8 cellular contexts compared by ENCODE assay signal in the genomic region with DNA sequence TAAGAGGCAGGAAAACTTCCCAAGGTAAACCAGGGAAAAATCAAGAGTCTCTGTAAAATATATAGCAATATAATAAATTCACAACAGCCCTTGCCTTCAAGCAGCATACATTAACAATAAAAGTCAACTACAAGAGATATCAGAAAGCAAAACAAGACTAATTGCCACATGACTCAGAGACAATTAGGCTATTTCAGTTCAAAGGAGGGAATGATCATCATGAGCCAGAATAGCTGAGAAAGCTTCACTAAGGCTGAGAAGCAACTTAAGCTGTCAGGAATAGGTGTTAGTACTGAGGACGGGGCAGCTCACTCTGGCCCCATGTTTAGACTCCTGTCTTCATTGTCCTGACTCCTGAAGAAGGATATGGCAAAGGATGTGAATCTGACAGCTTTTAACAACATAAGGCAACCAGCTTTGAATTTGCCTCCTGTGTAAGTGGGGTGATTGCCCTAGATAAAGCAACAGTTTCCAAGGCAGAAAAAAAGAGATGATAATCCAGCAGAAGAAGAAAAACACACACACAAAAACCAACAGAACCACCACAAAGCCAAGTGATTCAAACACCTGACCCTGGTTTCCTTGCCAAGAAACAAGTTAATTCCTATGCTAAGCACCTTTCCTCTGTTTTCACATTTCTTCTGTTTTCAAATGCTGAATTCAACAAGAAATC.
DNase-seq lines count a peak whose midpoint lies in the region; ATAC-seq and TF ChIP-seq lines count a peak whose summit lies in the region.

No MANE protein-coding gene starts in this region.

- intact Hi-C loops in activated CD4-positive, alpha-beta memory T cell treated with anti-CD3 and anti-CD28 coated beads for 36 hours (cut with micrococcal nuclease): no loop called here
- intact Hi-C loops in activated CD8-positive, alpha-beta T cell treated with anti-CD3 and anti-CD28 coated beads for 36 hours (cut with micrococcal nuclease): no loop called here

- H3K9me3 Mint-ChIP-seq in activated CD4-positive, alpha-beta memory T cell treated with anti-CD3 and anti-CD28 coated beads for 36 hours: no peaks in the 10 kb centered on the region
- no peaks in the 10 kb centered on the region for H3K9me3 Mint-ChIP-seq in activated CD4-positive, alpha-beta memory T cell treated with anti-CD3 and anti-CD28 coated beads, Interleukin-2, amount 10 ng/mL, durations not matched to agents 7 days and 5 days
- no peaks in the 10 kb centered on the region for H3K9me3 Mint-ChIP-seq in activated CD8-positive, alpha-beta T cell treated with anti-CD3 and anti-CD28 coated beads for 36 hours
- no peaks in the 10 kb centered on the region for H3K9me3 Mint-ChIP-seq in stimulated activated effector memory CD8-positive, alpha-beta T cell treated with anti-CD3 and anti-CD28 coated beads, Interleukin-12 subunit alpha, Interleukin-12 subunit beta, amount 100 ng/mL, for 72 hours

- no peak overlapping the region for H3K4me3 Mint-ChIP-seq in activated CD4-positive, alpha-beta memory T cell treated with anti-CD3 and anti-CD28 coated beads for 36 hours
- no peak overlapping the region for H3K4me3 Mint-ChIP-seq in activated CD4-positive, alpha-beta memory T cell treated with anti-CD3 and anti-CD28 coated beads, Interleukin-2, amount 10 ng/mL, durations not matched to agents 7 days and 5 days
- no peak overlapping the region for H3K4me3 Mint-ChIP-seq in activated CD8-positive, alpha-beta T cell treated with anti-CD3 and anti-CD28 coated beads for 36 hours
- H3K4me3 Mint-ChIP-seq in stimulated activated effector memory CD8-positive, alpha-beta T cell treated with anti-CD3 and anti-CD28 coated beads, Interleukin-12 subunit alpha, Interleukin-12 subunit beta, amount 100 ng/mL, for 72 hours: no peak overlapping the region

- CTCF ChIA-PET in activated CD4-positive, alpha-beta memory T cell treated with anti-CD3 and anti-CD28 coated beads for 36 hours (lab: Charles Lee): no interaction called here
- CTCF ChIA-PET in activated CD4-positive, alpha-beta memory T cell treated with anti-CD3 and anti-CD28 coated beads, Interleukin-2, amount 10 ng/mL, durations not matched to agents 7 days and 5 days (lab: Charles Lee): no interaction called here
- CTCF ChIA-PET in activated CD8-positive, alpha-beta T cell treated with anti-CD3 and anti-CD28 coated beads for 36 hours (lab: Charles Lee): interaction anchor here (1.2 kb wide), 1 partner anchor 69 kb away, joined by 4 read pairs; no protein-coding TSS in a partner anchor

- H3K27me3 Mint-ChIP-seq in activated CD4-positive, alpha-beta memory T cell treated with anti-CD3 and anti-CD28 coated beads for 36 hours: no peaks in the 10 kb centered on the region
- no peaks in the 10 kb centered on the region for H3K27me3 Mint-ChIP-seq in activated CD4-positive, alpha-beta memory T cell treated with anti-CD3 and anti-CD28 coated beads, Interleukin-2, amount 10 ng/mL, durations not matched to agents 7 days and 5 days
- H3K27me3 Mint-ChIP-seq in activated CD8-positive, alpha-beta T cell treated with anti-CD3 and anti-CD28 coated beads for 36 hours: no peaks in the 10 kb centered on the region

- H3K27ac Mint-ChIP-seq in activated CD4-positive, alpha-beta memory T cell treated with anti-CD3 and anti-CD28 coated beads for 36 hours: peak overlapping the region; percentile 52
- no peak overlapping the region for H3K27ac Mint-ChIP-seq in activated CD4-positive, alpha-beta memory T cell treated with anti-CD3 and anti-CD28 coated beads, Interleukin-2, amount 10 ng/mL, durations not matched to agents 7 days and 5 days
- peak overlapping the region; percentile 56 for H3K27ac Mint-ChIP-seq in activated CD8-positive, alpha-beta T cell treated with anti-CD3 and anti-CD28 coated beads for 36 hours
- peak overlapping the region; percentile 51 for H3K27ac Mint-ChIP-seq in stimulated activated effector memory CD8-positive, alpha-beta T cell treated with anti-CD3 and anti-CD28 coated beads, Interleukin-12 subunit alpha, Interleukin-12 subunit beta, amount 100 ng/mL, for 72 hours

- POLR2A ChIA-PET in activated CD4-positive, alpha-beta memory T cell treated with anti-CD3 and anti-CD28 coated beads for 36 hours (lab: Charles Lee): interaction anchor here (0.5 to 1.1 kb wide), 2 partner anchors 9 to 11 kb away, joined by 4 to 5 read pairs; no protein-coding TSS in a partner anchor
- POLR2A ChIA-PET in activated CD4-positive, alpha-beta memory T cell treated with anti-CD3 and anti-CD28 coated beads, Interleukin-2, amount 10 ng/mL, durations not matched to agents 7 days and 5 days (lab: Charles Lee): no interaction called here
- POLR2A ChIA-PET in activated CD8-positive, alpha-beta T cell treated with anti-CD3 and anti-CD28 coated beads for 36 hours (lab: Charles Lee): interaction anchor here (1.4 kb wide), 1 partner anchor 57 kb away, joined by 4 read pairs; no protein-coding TSS in a partner anchor

- H3K36me3 Mint-ChIP-seq in activated CD4-positive, alpha-beta memory T cell treated with anti-CD3 and anti-CD28 coated beads for 36 hours: no peaks in the 10 kb centered on the region
- H3K36me3 Mint-ChIP-seq in activated CD4-positive, alpha-beta memory T cell treated with anti-CD3 and anti-CD28 coated beads, Interleukin-2, amount 10 ng/mL, durations not matched to agents 7 days and 5 days (ENCODE audit: low read depth): peaks cover 3% of the 10 kb centered on the region
- no peaks in the 10 kb centered on the region for H3K36me3 Mint-ChIP-seq in activated CD8-positive, alpha-beta T cell treated with anti-CD3 and anti-CD28 coated beads for 36 hours (ENCODE audit: low read depth)
- peaks cover 8% of the 10 kb centered on the region for H3K36me3 Mint-ChIP-seq in stimulated activated effector memory CD8-positive, alpha-beta T cell treated with anti-CD3 and anti-CD28 coated beads, Interleukin-12 subunit alpha, Interleukin-12 subunit beta, amount 100 ng/mL, for 72 hours

- DNase-seq in activated CD4-positive, alpha-beta memory T cell treated with anti-CD3 and anti-CD28 coated beads for 36 hours: no peak
- no peak for DNase-seq in activated CD4-positive, alpha-beta memory T cell treated with anti-CD3 and anti-CD28 coated beads, Interleukin-2, amount 10 ng/mL, durations not matched to agents 7 days and 5 days
- no peak for DNase-seq in activated CD8-positive, alpha-beta T cell treated with anti-CD3 and anti-CD28 coated beads for 36 hours
- peak; percentile 77 for DNase-seq in globus pallidus (ENCODE audit: low spot score)
- DNase-seq in stimulated activated effector memory CD8-positive, alpha-beta T cell treated with anti-CD3 and anti-CD28 coated beads, Interleukin-12 subunit alpha, Interleukin-12 subunit beta, amount 100 ng/mL, for 72 hours (ENCODE audit: low spot score in 2 of 2): no peak
- DNase-seq in AG08395 (ENCODE audit: low spot score): no peak
- DNase-seq in NCI-H524 (lab: John Stamatoyannopoulos, UW): no peak

- H3K4me1 Mint-ChIP-seq in activated CD4-positive, alpha-beta memory T cell treated with anti-CD3 and anti-CD28 coated beads for 36 hours (ENCODE audit: low read depth): peaks cover 59% of the 10 kb centered on the region
- peaks cover 23% of the 10 kb centered on the region for H3K4me1 Mint-ChIP-seq in activated CD4-positive, alpha-beta memory T cell treated with anti-CD3 and anti-CD28 coated beads, Interleukin-2, amount 10 ng/mL, durations not matched to agents 7 days and 5 days
- H3K4me1 Mint-ChIP-seq in activated CD8-positive, alpha-beta T cell treated with anti-CD3 and anti-CD28 coated beads for 36 hours (ENCODE audit: low read depth): peaks cover 61% of the 10 kb centered on the region
- peaks cover 72% of the 10 kb centered on the region for H3K4me1 Mint-ChIP-seq in stimulated activated effector memory CD8-positive, alpha-beta T cell treated with anti-CD3 and anti-CD28 coated beads, Interleukin-12 subunit alpha, Interleukin-12 subunit beta, amount 100 ng/mL, for 72 hours

- peak; percentile 29 for ATAC-seq in activated CD8-positive, alpha-beta T cell treated with anti-CD3 and anti-CD28 coated beads for 36 hours
- no peak for ATAC-seq in stimulated activated effector memory CD8-positive, alpha-beta T cell treated with anti-CD3 and anti-CD28 coated beads, Interleukin-12 subunit alpha, Interleukin-12 subunit beta, amount 100 ng/mL, for 72 hours
- no peak for ATAC-seq in HG03108 (IDR thresholded peaks at IDR 0.05; ENCODE audit: unreplicated experiment)

- no peak for TF ChIP-seq CTCF in activated CD8-positive, alpha-beta T cell treated with anti-CD3 and anti-CD28 coated beads for 36 hours (IDR thresholded peaks at IDR 0.05)
